1 cellular context compared by ENCODE assay signal in the genomic region with DNA sequence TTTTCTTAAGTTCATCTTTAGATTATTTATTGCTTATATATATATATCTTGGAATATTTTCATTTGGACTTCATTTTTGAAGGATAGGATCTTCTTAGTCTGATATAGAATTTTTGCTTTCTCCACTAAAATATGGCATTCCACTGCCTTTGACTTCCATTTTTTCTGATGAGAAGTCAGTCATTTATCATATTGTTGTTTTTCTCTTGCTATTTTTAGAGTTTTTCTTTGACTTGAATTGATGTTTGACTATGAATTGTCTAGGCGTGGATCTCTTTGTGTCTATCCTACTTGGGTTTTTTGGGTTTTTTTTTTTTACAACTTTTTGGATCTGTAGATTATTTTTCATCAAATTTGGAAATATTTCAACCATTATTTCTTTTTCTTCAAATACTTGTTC.
TF ChIP-seq lines count a peak whose summit lies in the region.

No MANE protein-coding gene starts in this region.

TF ChIP-seq in K562, 482 proteins besides CTCF, POLR2A, EP300 and RAD21 (continued from another document and continues in another):
- TF ChIP-seq, protein P1, sequence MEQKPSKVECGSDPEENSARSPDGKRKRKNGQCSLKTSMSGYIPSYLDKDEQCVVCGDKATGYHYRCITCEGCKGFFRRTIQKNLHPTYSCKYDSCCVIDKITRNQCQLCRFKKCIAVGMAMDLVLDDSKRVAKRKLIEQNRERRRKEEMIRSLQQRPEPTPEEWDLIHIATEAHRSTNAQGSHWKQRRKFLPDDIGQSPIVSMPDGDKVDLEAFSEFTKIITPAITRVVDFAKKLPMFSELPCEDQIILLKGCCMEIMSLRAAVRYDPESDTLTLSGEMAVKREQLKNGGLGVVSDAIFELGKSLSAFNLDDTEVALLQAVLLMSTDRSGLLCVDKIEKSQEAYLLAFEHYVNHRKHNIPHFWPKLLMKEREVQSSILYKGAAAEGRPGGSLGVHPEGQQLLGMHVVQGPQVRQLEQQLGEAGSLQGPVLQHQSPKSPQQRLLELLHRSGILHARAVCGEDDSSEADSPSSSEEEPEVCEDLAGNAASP (IDR thresholded peaks at IDR 0.05), result no peak
- no peak for TF ChIP-seq ZC3H11A (IDR thresholded peaks at IDR 0.05; ENCODE audit: low read depth, low read length)
- TF ChIP-seq CHCHD3 (CRISPR knock-in tag; IDR thresholded peaks at IDR 0.05), result no peak
- TF ChIP-seq, protein P2, sequence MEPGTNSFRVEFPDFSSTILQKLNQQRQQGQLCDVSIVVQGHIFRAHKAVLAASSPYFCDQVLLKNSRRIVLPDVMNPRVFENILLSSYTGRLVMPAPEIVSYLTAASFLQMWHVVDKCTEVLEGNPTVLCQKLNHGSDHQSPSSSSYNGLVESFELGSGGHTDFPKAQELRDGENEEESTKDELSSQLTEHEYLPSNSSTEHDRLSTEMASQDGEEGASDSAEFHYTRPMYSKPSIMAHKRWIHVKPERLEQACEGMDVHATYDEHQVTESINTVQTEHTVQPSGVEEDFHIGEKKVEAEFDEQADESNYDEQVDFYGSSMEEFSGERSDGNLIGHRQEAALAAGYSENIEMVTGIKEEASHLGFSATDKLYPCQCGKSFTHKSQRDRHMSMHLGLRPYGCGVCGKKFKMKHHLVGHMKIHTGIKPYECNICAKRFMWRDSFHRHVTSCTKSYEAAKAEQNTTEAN (CRISPR knock-in tag; IDR thresholded peaks at IDR 0.05), result no peak
- TF ChIP-seq, protein P3, sequence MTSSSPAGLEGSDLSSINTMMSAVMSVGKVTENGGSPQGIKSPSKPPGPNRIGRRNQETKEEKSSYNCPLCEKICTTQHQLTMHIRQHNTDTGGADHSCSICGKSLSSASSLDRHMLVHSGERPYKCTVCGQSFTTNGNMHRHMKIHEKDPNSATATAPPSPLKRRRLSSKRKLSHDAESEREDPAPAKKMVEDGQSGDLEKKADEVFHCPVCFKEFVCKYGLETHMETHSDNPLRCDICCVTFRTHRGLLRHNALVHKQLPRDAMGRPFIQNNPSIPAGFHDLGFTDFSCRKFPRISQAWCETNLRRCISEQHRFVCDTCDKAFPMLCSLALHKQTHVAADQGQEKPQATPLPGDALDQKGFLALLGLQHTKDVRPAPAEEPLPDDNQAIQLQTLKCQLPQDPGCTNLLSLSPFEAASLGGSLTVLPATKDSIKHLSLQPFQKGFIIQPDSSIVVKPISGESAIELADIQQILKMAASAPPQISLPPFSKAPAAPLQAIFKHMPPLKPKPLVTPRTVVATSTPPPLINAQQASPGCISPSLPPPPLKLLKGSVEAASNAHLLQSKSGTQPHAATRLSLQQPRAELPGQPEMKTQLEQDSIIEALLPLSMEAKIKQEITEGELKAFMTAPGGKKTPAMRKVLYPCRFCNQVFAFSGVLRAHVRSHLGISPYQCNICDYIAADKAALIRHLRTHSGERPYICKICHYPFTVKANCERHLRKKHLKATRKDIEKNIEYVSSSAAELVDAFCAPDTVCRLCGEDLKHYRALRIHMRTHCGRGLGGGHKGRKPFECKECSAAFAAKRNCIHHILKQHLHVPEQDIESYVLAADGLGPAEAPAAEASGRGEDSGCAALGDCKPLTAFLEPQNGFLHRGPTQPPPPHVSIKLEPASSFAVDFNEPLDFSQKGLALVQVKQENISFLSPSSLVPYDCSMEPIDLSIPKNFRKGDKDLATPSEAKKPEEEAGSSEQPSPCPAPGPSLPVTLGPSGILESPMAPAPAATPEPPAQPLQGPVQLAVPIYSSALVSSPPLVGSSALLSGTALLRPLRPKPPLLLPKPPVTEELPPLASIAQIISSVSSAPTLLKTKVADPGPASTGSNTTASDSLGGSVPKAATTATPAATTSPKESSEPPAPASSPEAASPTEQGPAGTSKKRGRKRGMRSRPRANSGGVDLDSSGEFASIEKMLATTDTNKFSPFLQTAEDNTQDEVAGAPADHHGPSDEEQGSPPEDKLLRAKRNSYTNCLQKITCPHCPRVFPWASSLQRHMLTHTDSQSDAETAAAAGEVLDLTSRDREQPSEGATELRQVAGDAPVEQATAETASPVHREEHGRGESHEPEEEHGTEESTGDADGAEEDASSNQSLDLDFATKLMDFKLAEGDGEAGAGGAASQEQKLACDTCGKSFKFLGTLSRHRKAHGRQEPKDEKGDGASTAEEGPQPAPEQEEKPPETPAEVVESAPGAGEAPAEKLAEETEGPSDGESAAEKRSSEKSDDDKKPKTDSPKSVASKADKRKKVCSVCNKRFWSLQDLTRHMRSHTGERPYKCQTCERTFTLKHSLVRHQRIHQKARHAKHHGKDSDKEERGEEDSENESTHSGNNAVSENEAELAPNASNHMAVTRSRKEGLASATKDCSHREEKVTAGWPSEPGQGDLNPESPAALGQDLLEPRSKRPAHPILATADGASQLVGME (CRISPR knock-in tag; IDR thresholded peaks at IDR 0.05), result no peak
- no peak for TF ChIP-seq KLF6 (CRISPR knock-in tag; IDR thresholded peaks at IDR 0.05; ENCODE audit: borderline replicate concordance)
- no peak for TF ChIP-seq ELF2 (CRISPR knock-in tag; IDR thresholded peaks at IDR 0.05)
- no peak for TF ChIP-seq SP1 (CRISPR knock-in tag; IDR thresholded peaks at IDR 0.05)
- TF ChIP-seq, protein P4, sequence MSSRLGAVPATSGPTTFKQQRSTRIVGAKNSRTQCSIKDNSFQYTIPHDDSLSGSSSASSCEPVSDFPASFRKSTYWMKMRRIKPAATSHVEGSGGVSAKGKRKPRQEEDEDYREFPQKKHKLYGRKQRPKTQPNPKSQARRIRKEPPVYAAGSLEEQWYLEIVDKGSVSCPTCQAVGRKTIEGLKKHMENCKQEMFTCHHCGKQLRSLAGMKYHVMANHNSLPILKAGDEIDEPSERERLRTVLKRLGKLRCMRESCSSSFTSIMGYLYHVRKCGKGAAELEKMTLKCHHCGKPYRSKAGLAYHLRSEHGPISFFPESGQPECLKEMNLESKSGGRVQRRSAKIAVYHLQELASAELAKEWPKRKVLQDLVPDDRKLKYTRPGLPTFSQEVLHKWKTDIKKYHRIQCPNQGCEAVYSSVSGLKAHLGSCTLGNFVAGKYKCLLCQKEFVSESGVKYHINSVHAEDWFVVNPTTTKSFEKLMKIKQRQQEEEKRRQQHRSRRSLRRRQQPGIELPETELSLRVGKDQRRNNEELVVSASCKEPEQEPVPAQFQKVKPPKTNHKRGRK (tag; IDR thresholded peaks at IDR 0.05), result 0 out of 2 replicates have a peak, but pooled peaks have one; percentile 31
- TF ChIP-seq, protein P5, sequence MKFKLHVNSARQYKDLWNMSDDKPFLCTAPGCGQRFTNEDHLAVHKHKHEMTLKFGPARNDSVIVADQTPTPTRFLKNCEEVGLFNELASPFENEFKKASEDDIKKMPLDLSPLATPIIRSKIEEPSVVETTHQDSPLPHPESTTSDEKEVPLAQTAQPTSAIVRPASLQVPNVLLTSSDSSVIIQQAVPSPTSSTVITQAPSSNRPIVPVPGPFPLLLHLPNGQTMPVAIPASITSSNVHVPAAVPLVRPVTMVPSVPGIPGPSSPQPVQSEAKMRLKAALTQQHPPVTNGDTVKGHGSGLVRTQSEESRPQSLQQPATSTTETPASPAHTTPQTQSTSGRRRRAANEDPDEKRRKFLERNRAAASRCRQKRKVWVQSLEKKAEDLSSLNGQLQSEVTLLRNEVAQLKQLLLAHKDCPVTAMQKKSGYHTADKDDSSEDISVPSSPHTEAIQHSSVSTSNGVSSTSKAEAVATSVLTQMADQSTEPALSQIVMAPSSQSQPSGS (CRISPR knock-in tag; IDR thresholded peaks at IDR 0.05), result no peak
- no peak for TF ChIP-seq HNRNPH1 (optimal IDR thresholded peaks at IDR 0.05; ENCODE audit: low read depth, low read length)
- no peak for TF ChIP-seq GTF2F1 (IDR thresholded peaks at IDR 0.05; ENCODE audit: low read depth, low read length)
- TF ChIP-seq ZNF263 (CRISPR knock-in tag; IDR thresholded peaks at IDR 0.05; ENCODE audit: borderline replicate concordance), result no peak
- no peak for TF ChIP-seq NCOR1 (IDR thresholded peaks at IDR 0.05)
- no peak for TF ChIP-seq POU5F1 (IDR thresholded peaks at IDR 0.05; ENCODE audit: borderline replicate concordance, low read depth, low read length, partially characterized antibody)
- no peak for TF ChIP-seq NR2C1 (IDR thresholded peaks at IDR 0.05)
- no peak for TF ChIP-seq NR2C1 (tag; IDR thresholded peaks at IDR 0.05)
- TF ChIP-seq, protein P6, sequence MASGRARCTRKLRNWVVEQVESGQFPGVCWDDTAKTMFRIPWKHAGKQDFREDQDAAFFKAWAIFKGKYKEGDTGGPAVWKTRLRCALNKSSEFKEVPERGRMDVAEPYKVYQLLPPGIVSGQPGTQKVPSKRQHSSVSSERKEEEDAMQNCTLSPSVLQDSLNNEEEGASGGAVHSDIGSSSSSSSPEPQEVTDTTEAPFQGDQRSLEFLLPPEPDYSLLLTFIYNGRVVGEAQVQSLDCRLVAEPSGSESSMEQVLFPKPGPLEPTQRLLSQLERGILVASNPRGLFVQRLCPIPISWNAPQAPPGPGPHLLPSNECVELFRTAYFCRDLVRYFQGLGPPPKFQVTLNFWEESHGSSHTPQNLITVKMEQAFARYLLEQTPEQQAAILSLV (tag; IDR thresholded peaks at IDR 0.05), result no peak
- TF ChIP-seq NBN (IDR thresholded peaks at IDR 0.05; ENCODE audit: low read depth), result 0 out of 2 replicates have a peak, but pooled peaks have one; percentile 46
- no peak for TF ChIP-seq C11orf30 (IDR thresholded peaks at IDR 0.05; ENCODE audit: low read depth)
- TF ChIP-seq STAG1 (CRISPR knock-in tag; IDR thresholded peaks at IDR 0.05; ENCODE audit: borderline replicate concordance), result no peak
- TF ChIP-seq SRF (CRISPR knock-in tag; IDR thresholded peaks at IDR 0.05), result no peak
- no peak for TF ChIP-seq NFIX (CRISPR knock-in tag; IDR thresholded peaks at IDR 0.05; ENCODE audit: low read depth)
- TF ChIP-seq, protein P7, sequence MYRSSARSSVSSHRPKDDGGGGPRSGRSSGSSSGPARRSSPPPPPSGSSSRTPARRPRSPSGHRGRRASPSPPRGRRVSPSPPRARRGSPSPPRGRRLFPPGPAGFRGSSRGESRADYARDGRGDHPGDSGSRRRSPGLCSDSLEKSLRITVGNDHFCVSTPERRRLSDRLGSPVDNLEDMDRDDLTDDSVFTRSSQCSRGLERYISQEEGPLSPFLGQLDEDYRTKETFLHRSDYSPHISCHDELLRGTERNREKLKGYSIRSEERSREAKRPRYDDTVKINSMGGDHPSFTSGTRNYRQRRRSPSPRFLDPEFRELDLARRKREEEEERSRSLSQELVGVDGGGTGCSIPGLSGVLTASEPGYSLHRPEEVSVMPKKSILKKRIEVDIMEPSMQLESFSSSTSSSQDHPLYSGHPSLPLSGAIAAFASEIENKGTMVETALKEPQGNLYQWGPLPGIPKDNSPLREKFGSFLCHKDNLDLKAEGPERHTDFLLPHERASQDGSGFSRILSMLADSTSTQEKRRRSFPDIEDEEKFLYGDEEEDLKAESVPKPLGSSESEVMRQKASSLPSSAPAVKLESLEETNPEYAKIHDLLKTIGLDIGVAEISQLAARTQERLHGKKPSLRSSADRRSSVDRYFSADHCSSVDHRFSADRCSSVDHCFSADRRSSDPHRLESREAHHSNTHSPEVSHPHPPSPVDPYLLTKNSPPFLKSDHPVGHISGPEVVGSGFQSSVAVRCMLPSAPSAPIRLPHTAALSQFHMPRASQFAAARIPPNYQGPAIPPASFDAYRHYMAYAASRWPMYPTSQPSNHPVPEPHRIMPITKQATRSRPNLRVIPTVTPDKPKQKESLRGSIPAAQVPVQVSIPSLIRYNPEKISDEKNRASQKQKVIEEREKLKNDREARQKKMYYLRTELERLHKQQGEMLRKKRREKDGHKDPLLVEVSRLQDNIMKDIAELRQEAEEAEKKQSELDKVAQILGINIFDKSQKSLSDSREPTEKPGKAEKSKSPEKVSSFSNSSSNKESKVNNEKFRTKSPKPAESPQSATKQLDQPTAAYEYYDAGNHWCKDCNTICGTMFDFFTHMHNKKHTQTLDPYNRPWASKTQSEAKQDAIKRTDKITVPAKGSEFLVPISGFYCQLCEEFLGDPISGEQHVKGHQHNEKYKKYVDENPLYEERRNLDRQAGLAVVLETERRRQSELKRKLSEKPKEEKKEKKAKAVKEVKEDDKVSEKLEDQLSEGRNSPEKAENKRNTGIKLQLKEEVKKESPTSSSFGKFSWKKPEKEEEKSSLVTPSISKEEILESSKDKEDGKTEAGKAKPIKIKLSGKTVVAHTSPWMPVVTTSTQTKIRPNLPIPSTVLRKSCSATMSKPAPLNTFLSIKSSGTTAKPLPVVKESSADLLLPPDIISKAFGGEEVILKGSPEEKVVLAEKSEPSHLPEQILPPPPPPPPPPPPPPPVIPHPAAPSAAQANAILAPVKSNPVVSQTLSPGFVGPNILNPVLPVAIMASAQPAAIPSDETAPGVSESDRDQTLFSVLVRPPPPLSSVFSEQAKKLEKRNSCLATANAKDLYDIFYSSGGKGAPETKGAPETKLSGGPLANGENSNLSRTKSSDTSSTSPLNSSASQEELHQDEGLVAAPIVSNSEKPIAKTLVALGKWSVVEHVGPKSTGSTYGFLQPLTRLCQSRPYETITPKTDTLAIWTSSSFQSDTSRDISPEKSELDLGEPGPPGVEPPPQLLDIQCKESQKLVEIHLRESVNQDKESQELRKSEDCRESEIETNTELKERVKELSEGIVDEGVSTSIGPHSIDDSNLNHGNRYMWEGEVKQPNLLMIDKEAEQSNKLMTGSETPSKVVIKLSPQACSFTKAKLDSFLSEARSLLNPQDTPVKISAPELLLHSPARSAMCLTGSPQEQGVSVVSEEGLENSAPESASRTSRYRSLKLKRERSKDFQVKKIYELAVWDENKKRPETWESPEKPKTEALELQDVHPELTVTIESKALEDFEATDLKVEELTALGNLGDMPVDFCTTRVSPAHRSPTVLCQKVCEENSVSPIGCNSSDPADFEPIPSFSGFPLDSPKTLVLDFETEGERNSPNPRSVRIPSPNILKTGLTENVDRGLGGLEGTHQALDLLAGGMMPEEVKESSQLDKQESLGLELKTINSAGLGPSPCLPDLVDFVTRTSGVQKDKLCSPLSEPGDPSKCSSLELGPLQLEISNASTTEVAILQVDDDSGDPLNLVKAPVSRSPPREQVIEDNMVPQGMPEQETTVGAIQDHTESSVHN (IDR thresholded peaks at IDR 0.05; ENCODE audit: borderline replicate concordance in 1 of 2, low read depth in 1 of 2), result no peak
- TF ChIP-seq FOXA3 (CRISPR knock-in tag; conservative IDR thresholded peaks at IDR 0.05 in 1 of 2, IDR thresholded peaks at IDR 0.05 in 1 of 2), result no peak
- TF ChIP-seq, protein P8, sequence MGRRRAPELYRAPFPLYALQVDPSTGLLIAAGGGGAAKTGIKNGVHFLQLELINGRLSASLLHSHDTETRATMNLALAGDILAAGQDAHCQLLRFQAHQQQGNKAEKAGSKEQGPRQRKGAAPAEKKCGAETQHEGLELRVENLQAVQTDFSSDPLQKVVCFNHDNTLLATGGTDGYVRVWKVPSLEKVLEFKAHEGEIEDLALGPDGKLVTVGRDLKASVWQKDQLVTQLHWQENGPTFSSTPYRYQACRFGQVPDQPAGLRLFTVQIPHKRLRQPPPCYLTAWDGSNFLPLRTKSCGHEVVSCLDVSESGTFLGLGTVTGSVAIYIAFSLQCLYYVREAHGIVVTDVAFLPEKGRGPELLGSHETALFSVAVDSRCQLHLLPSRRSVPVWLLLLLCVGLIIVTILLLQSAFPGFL (CRISPR knock-in tag; IDR thresholded peaks at IDR 0.05), result no peak
- TF ChIP-seq KLF10 (CRISPR knock-in tag; IDR thresholded peaks at IDR 0.05), result no peak
- TF ChIP-seq, protein P9, sequence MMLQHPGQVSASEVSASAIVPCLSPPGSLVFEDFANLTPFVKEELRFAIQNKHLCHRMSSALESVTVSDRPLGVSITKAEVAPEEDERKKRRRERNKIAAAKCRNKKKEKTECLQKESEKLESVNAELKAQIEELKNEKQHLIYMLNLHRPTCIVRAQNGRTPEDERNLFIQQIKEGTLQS (IDR thresholded peaks at IDR 0.05), result no peak
- TF ChIP-seq, protein P9 (CRISPR knock-in tag; conservative IDR thresholded peaks at IDR 0.05), result no peak
- no peak for TF ChIP-seq TEAD4 (IDR thresholded peaks at IDR 0.05; ENCODE audit: low read length)
- TF ChIP-seq TEAD4 (CRISPR knock-in tag; IDR thresholded peaks at IDR 0.05; ENCODE audit: borderline replicate concordance), result no peak
- no peak for TF ChIP-seq TEAD2 (tag; IDR thresholded peaks at IDR 0.05)
- peak; percentile 77 to 84 for TF ChIP-seq TRIM24 (IDR thresholded peaks at IDR 0.05)
- no peak for TF ChIP-seq MED1 (CRISPR knock-in tag; IDR thresholded peaks at IDR 0.05; ENCODE audit: borderline replicate concordance)
